ENCODE assay signal across 24 cellular contexts in the genomic region with DNA sequence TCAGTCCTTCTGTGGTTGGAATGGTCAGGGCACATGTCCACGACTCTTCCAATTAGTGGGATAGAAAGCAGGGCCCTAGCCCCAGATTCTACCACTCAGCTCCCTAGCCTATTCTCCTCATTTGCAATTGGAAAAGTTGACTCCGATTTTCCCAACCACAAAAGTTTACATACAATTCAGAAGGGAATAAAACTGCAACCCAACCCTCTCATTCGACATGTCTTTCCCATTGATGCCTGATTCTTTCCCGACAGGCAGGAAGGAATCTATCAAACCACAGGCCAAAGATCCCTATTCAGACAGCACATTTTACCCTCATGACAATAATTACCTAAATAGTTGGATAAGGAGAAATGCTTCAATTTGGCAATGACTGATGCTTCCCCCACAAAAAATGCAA.
"Had no signal": no experiment of that assay in that cellular context is flagged by ENCODE, and none has a peak within 500 bp of the region (broad histone marks: within the 10 kb centered on the region; RNA-seq: fewer than 3 reads in every experiment).

No MANE protein-coding gene starts in this region.

- H3K27ac ChIP-seq: KMS-11, RWPE1, SJCRH30, VCaP had no signal

- H3K27me3 Mint-ChIP-seq: activated CD4-positive, alpha-beta memory T cell treated with anti-CD3 and anti-CD28 coated beads for 36 hours; activated CD4-positive, alpha-beta T cell treated with anti-CD3 and anti-CD28 coated beads, Interleukin-2, amount 10 ng/mL, durations not matched to agents 7 days and 5 days; activated naive CD4-positive, alpha-beta T cell treated with anti-CD3 and anti-CD28 coated beads, Interleukin-2, amount 50 U/mL, for 24 hours had no signal

- H3K4me3 ChIP-seq: MG63, SJCRH30 had no signal

- DNase-seq: activated CD4-positive, alpha-beta memory T cell treated with anti-CD3 and anti-CD28 coated beads for 36 hours; activated CD4-positive, alpha-beta T cell treated with anti-CD3 and anti-CD28 coated beads, Interleukin-2, amount 10 ng/mL, durations not matched to agents 7 days and 5 days; activated CD4-positive, CD25-positive, alpha-beta regulatory T cell; activated CD8-positive, alpha-beta memory T cell treated with anti-CD3 and anti-CD28 coated beads for 24 hours; activated T-cell treated with anti-CD3 and anti-CD28 coated beads, Interleukin-2, amount 50 U/mL, for 48 hours; caudate nucleus; MG63; MV-4-11; NCI-H1092 treated with DMSO at 0.1 percent for 48 hours; NCI-H1417 treated with DMSO at 0.1 percent for 48 hours; NCI-H1694 treated with DMSO at 0.1 percent for 48 hours; NCI-H2029 treated with DMSO at 0.1 percent for 48 hours; NCI-H345; NCI-H510A; NCI-H526 treated with DMSO at 0.1 percent for 48 hours; NCI-H82; NK-92 treated with Interleukin-12 subunit alpha and Interleukin-12 subunit beta, amount 100 ng/mL, for 24 hours; Right ventricle myocardium superior; SJCRH30 had no signal

- H3K4me1 ChIP-seq: SJCRH30 had no signal

- H3K36me3 ChIP-seq: MG63, SJCRH30 had no signal

- H3K27me3 ChIP-seq: MG63, SJCRH30 had no signal

- ATAC-seq: Panc1 had no signal

- H3K9me3 ChIP-seq: MG63, SJCRH30 had no signal

- H3K27ac Mint-ChIP-seq: activated CD4-positive, alpha-beta memory T cell treated with anti-CD3 and anti-CD28 coated beads for 36 hours had no signal

- H3K4me3 Mint-ChIP-seq: activated CD4-positive, alpha-beta memory T cell treated with anti-CD3 and anti-CD28 coated beads for 36 hours; activated CD4-positive, alpha-beta T cell treated with anti-CD3 and anti-CD28 coated beads, Interleukin-2, amount 10 ng/mL, durations not matched to agents 7 days and 5 days had no signal

- H3K9me3 Mint-ChIP-seq: activated CD4-positive, alpha-beta memory T cell treated with anti-CD3 and anti-CD28 coated beads for 36 hours; activated naive CD4-positive, alpha-beta T cell treated with anti-CD3 and anti-CD28 coated beads, Interleukin-2, amount 50 U/mL, for 24 hours had no signal
